20 cellular contexts compared by ENCODE assay signal in genomic region chr11:108246885-108247284, GRCh38.
"Had no signal": no experiment of that assay in that cellular context is flagged by ENCODE, and none has a peak within 500 bp of the region (broad histone marks: within the 10 kb centered on the region; RNA-seq: fewer than 3 reads in every experiment).

No MANE protein-coding gene starts in this region.

- DNase-seq: activated CD4-positive, alpha-beta memory T cell treated with anti-CD3 and anti-CD28 coated beads, Interleukin-2, amount 10 ng/mL, durations not matched to agents 7 days and 5 days; activated CD4-positive, alpha-beta T cell treated with anti-CD3 and anti-CD28 coated beads for 4 hours; adrenal gland; cerebellar nuclear complex; effector CD8-positive, alpha-beta T cell; foreskin fibroblast; left cardiac atrium; mesenchymal stem cell; nucleus accumbens; spleen; stimulated activated CD4-positive, alpha-beta T cell treated with anti-CD3 and anti-CD28 coated beads, Interleukin-4, amount 100 ng/mL, for 4 hours; stimulated activated naive B cell treated with anti-CD40 and anti-IgM and Interleukin-4, amounts not matched to agents 10 μg/mL and 1 μg/mL and 100 μg/mL, for 72 hours; SW 1271; upper lobe of left lung had no signal

- H3K27ac Mint-ChIP-seq: activated CD4-positive, alpha-beta memory T cell treated with anti-CD3 and anti-CD28 coated beads, Interleukin-2, amount 10 ng/mL, durations not matched to agents 7 days and 5 days; nephron; stimulated activated naive B cell treated with anti-CD40 and anti-IgM and Interleukin-4, amounts not matched to agents 10 μg/mL and 1 μg/mL and 100 μg/mL, for 72 hours; T-helper 2 cell treated with Interferon-gamma antibody and Interleukin-4, amounts not matched to agents 5 μg/mL and 100 μg/mL, for 36 hours; WTC11 had no signal

- H3K27me3 ChIP-seq: adrenal gland, breast epithelium, hepatocyte, spleen, upper lobe of left lung had no signal

- H3K4me3 ChIP-seq: adrenal gland, breast epithelium, hepatocyte, spleen, thoracic aorta, upper lobe of left lung had no signal

- H3K9me3 Mint-ChIP-seq: activated CD4-positive, alpha-beta memory T cell treated with anti-CD3 and anti-CD28 coated beads, Interleukin-2, amount 10 ng/mL, durations not matched to agents 7 days and 5 days; nephron; stimulated activated naive B cell treated with anti-CD40 and anti-IgM and Interleukin-4, amounts not matched to agents 10 μg/mL and 1 μg/mL and 100 μg/mL, for 72 hours; T-helper 2 cell treated with Interferon-gamma antibody and Interleukin-4, amounts not matched to agents 5 μg/mL and 100 μg/mL, for 36 hours; WTC11 had no signal

- H3K4me1 Mint-ChIP-seq: nephron; stimulated activated naive B cell treated with anti-CD40 and anti-IgM and Interleukin-4, amounts not matched to agents 10 μg/mL and 1 μg/mL and 100 μg/mL, for 72 hours; WTC11 had no signal

- H3K4me1 ChIP-seq: adrenal gland, breast epithelium, upper lobe of left lung had no signal

- H3K4me3 Mint-ChIP-seq: activated CD4-positive, alpha-beta memory T cell treated with anti-CD3 and anti-CD28 coated beads, Interleukin-2, amount 10 ng/mL, durations not matched to agents 7 days and 5 days; nephron; stimulated activated naive B cell treated with anti-CD40 and anti-IgM and Interleukin-4, amounts not matched to agents 10 μg/mL and 1 μg/mL and 100 μg/mL, for 72 hours; T-helper 2 cell treated with Interferon-gamma antibody and Interleukin-4, amounts not matched to agents 5 μg/mL and 100 μg/mL, for 36 hours; WTC11 had no signal

- H3K27ac ChIP-seq: adrenal gland, breast epithelium, hepatocyte, thoracic aorta, upper lobe of left lung had no signal

- ATAC-seq: left cardiac atrium; stimulated activated naive B cell treated with anti-CD40 and anti-IgM and Interleukin-4, amounts not matched to agents 10 μg/mL and 1 μg/mL and 100 μg/mL, for 72 hours; WTC11 had no signal

- H3K36me3 ChIP-seq: breast epithelium had no signal

- H3K9me3 ChIP-seq: adrenal gland, breast epithelium, spleen, thoracic aorta, upper lobe of left lung had no signal

- H3K27me3 Mint-ChIP-seq: activated CD4-positive, alpha-beta memory T cell treated with anti-CD3 and anti-CD28 coated beads, Interleukin-2, amount 10 ng/mL, durations not matched to agents 7 days and 5 days; stimulated activated naive B cell treated with anti-CD40 and anti-IgM and Interleukin-4, amounts not matched to agents 10 μg/mL and 1 μg/mL and 100 μg/mL, for 72 hours had no signal
